Comparison of ENCODE assay signal across 8 cellular contexts in genomic region chr6:155314092-155314772, GRCh38. TPM values are rescaled to one million over a fixed set of nuclear protein-coding genes. Genes with fewer than 3 reads are reported as not detected.
DNase-seq lines count a peak whose midpoint lies in the region; ATAC-seq and TF ChIP-seq lines count a peak whose summit lies in the region.

Gene TFB1M, minus strand, starts transcription at chr6:155314484. Its CDS starts 56 bp downstream, at chr6:155314428.

- H3K9me3 ChIP-seq in duodenal mucosa (ENCODE audit: control insufficient read depth in 1 of 2, low read length in 2 of 2) (no peaks in the 10 kb centered on the region), right lobe of liver (no peaks in the 10 kb centered on the region)

- peaks cover 9 to 12% of the 10 kb centered on the region in 2 donors for H3K36me3 Mint-ChIP-seq in CD14-positive monocyte
- peaks cover 25% of the 10 kb centered on the region for H3K36me3 Mint-ChIP-seq in activated CD4-positive, alpha-beta memory T cell treated with anti-CD3 and anti-CD28 coated beads, Interleukin-2, amount 10 ng/mL, durations not matched to agents 7 days and 5 days (ENCODE audit: low read depth)

- peak within 1 kb of the TSS; percentile 93 to 98 for H3K4me3 Mint-ChIP-seq in CD14-positive monocyte
- H3K4me3 Mint-ChIP-seq in activated CD4-positive, alpha-beta memory T cell treated with anti-CD3 and anti-CD28 coated beads, Interleukin-2, amount 10 ng/mL, durations not matched to agents 7 days and 5 days: peak within 1 kb of the TSS; percentile 85

- H3K9me3 Mint-ChIP-seq in CD14-positive monocyte: no peaks in the 10 kb centered on the region
- H3K9me3 Mint-ChIP-seq in activated CD4-positive, alpha-beta memory T cell treated with anti-CD3 and anti-CD28 coated beads, Interleukin-2, amount 10 ng/mL, durations not matched to agents 7 days and 5 days: no peaks in the 10 kb centered on the region

- H3K27ac Mint-ChIP-seq in CD14-positive monocyte: peak within 1 kb of the TSS; percentile 94 to 98 (median 96)
- H3K27ac Mint-ChIP-seq in activated CD4-positive, alpha-beta memory T cell treated with anti-CD3 and anti-CD28 coated beads, Interleukin-2, amount 10 ng/mL, durations not matched to agents 7 days and 5 days: peak within 1 kb of the TSS; percentile 92

- TF ChIP-seq CTCF in CD14-positive monocyte (IDR thresholded peaks at IDR 0.05) (no peak), right lobe of liver (IDR thresholded peaks at IDR 0.05) (no peak)

- WGBS in right lobe of liver (ENCODE audit: insufficient coverage, low coverage, low lambda C conversion rate, missing lambda C conversion rate): 0% methylated on average over 23 of the region's 52 CpGs

- ATAC-seq in GM19395 (IDR thresholded peaks at IDR 0.05; ENCODE audit: unreplicated experiment) (peak; percentile 95), HG03565 (IDR thresholded peaks at IDR 0.05; ENCODE audit: unreplicated experiment) (peak; percentile 88), right lobe of liver (peak; percentile 93 to 98 (median 96))

- H3K27me3 Mint-ChIP-seq in CD14-positive monocyte (ENCODE audit: low read depth in 3 of 3): no peaks in the 10 kb centered on the region
- H3K27me3 Mint-ChIP-seq in activated CD4-positive, alpha-beta memory T cell treated with anti-CD3 and anti-CD28 coated beads, Interleukin-2, amount 10 ng/mL, durations not matched to agents 7 days and 5 days: no peaks in the 10 kb centered on the region

- CTCF ChIA-PET in activated CD4-positive, alpha-beta memory T cell treated with anti-CD3 and anti-CD28 coated beads, Interleukin-2, amount 10 ng/mL, durations not matched to agents 7 days and 5 days (lab: Charles Lee): interaction anchor here (0.8 to 3.1 kb wide), 10 partner anchors 10 to 1372 kb away, joined by 3 to 27 read pairs (median 4); no protein-coding TSS in a partner anchor

- H3K4me3 ChIP-seq in duodenal mucosa (ENCODE audit: low read depth in 1 of 2, low read length in 2 of 2) (peak within 1 kb of the TSS; percentile 99), right lobe of liver (peak within 1 kb of the TSS; percentile 78 to 84 (median 80))

- H3K27ac ChIP-seq in duodenal mucosa (ENCODE audit: low read depth, low read length) (peak within 1 kb of the TSS; percentile 65), right lobe of liver (peak within 1 kb of the TSS; percentile 80 to 85 (median 83))

- intact Hi-C loops in CD14-positive monocyte (cut with micrococcal nuclease): loop anchor here (5.0 to 10.0 kb wide), 2 partner anchors 92 to 1711 kb away; no protein-coding TSS in a partner anchor
- intact Hi-C loops in right lobe of liver (cut with DNase I): no loop called here

- POLR2A ChIA-PET in activated CD4-positive, alpha-beta memory T cell treated with anti-CD3 and anti-CD28 coated beads, Interleukin-2, amount 10 ng/mL, durations not matched to agents 7 days and 5 days (lab: Charles Lee): interaction anchor here (0.9 to 5.3 kb wide), 15 partner anchors 10 to 1707 kb away, joined by 3 to 31 read pairs (median 7); no protein-coding TSS in a partner anchor

- DNase-seq in CD14-positive monocyte (ENCODE audit: low spot score) (peak; percentile 97), NCI-H82 treated with DMSO at 0.1 percent for 48 hours (lab: John Stamatoyannopoulos, UW; ENCODE audit: unreplicated experiment) (peak; percentile 100), right lobe of liver (peak; percentile 99)
- peak; percentile 99 for DNase-seq in activated CD4-positive, alpha-beta memory T cell treated with anti-CD3 and anti-CD28 coated beads, Interleukin-2, amount 10 ng/mL, durations not matched to agents 7 days and 5 days
- DNase-seq in stimulated activated CD4-positive, alpha-beta T cell treated with anti-CD3 and anti-CD28 coated beads, Interleukin-4, amount 100 ng/mL, for 4 hours: peak; percentile 96 to 99

- peaks cover 0 to 4% of the 10 kb centered on the region in 2 donors for H3K36me3 ChIP-seq in duodenal mucosa (ENCODE audit: control insufficient read depth in 1 of 2, insufficient read depth in 2 of 2, low read length in 2 of 2)
- H3K36me3 ChIP-seq in right lobe of liver: peaks cover 0 to 17% (median 3%) of the 10 kb centered on the region in 4 donors

- H3K9ac ChIP-seq in duodenal mucosa (ENCODE audit: low read depth in 1 of 2, low read length in 2 of 2): peak within 1 kb of the TSS; percentile 97 to 99

- peak; percentile 91 for TF ChIP-seq POLR2A in right lobe of liver (IDR thresholded peaks at IDR 0.05)

- H3K4me1 ChIP-seq in duodenal mucosa (ENCODE audit: control insufficient read depth in 1 of 2, insufficient read depth in 2 of 2, low read length in 2 of 2) (peaks cover 4% of the 10 kb centered on the region in 2 donors), right lobe of liver (peaks cover 0 to 14% (median 6%) of the 10 kb centered on the region in 4 donors)

- H3K27me3 ChIP-seq in duodenal mucosa (ENCODE audit: control insufficient read depth in 1 of 2, insufficient read depth in 2 of 2, low read length in 2 of 2) (no peaks in the 10 kb centered on the region), right lobe of liver (no peaks in the 10 kb centered on the region)

- H3K4me1 Mint-ChIP-seq in CD14-positive monocyte: peaks cover 19% of the 10 kb centered on the region
- peaks cover 42% of the 10 kb centered on the region for H3K4me1 Mint-ChIP-seq in activated CD4-positive, alpha-beta memory T cell treated with anti-CD3 and anti-CD28 coated beads, Interleukin-2, amount 10 ng/mL, durations not matched to agents 7 days and 5 days

RNA-seq across cellular contexts. Expression of gene TFB1M, which starts in this region (rescaled TPM):
- polyA plus RNA-seq in CD14-positive monocyte: 1 to 10 TPM; 4.8 to 5.4 TPM
- total RNA-seq in activated CD4-positive, alpha-beta memory T cell treated with anti-CD3 and anti-CD28 coated beads, Interleukin-2, amount 10 ng/mL, durations not matched to agents 7 days and 5 days: 10 to 100 TPM; 24.6 to 28.1 TPM
- 10 to 100 TPM; 12.3 to 18.9 (median 16.2) TPM for total RNA-seq in right lobe of liver

Comparison
In these comparisons a context has a peak if more than half of its experiments do, and no peak if none do; other contexts are left out.
1. Peak in every context shown above with its lines: DNase-seq, ATAC-seq, H3K4me3 ChIP-seq and H3K27ac ChIP-seq.
2. intact Hi-C loops: an anchor here in CD14-positive monocyte (5.0 to 10.0 kb wide); none called in right lobe of liver.